Comparison of ENCODE assay signal across 8 cellular contexts in the genomic region with DNA sequence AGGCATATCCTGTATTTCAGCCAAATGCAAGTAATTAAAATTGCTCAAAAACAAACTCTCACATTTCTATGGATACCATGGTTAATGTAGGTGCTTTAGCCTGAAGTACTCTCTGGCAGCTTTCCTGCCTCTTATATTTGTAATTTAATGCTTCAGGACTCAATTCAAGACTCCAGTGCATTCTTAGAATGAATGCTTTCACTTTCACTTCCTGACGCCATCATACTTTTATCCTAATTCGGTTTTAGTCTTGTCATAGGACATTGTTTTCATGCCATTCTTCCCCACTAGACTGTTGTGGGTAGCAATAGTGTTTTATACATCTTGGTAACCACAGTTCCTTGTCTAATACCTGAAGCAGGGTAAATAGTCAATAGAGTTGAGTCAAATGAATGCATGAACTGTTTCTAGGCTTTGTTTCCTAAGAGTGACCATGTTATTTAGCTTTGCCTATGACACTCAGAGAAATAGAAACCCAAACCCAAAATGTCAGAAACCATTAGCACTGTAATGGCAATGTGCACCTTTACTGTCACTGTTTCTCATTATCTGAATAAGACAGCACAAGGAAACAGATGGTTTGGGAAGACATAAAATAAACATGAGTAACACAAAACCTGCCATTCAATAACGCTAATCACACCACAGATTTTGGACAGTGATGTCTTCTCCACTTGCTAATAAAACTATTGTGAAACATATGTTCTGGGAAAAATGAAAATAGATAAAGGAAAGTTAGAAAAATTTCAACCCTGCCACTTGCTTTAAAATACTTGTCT.
A peak's percentile ranks its signal among the peaks of the same experiment; 100 is the strongest.
DNase-seq lines count a peak whose midpoint lies in the region; ATAC-seq and TF ChIP-seq lines count a peak whose summit lies in the region.

No MANE protein-coding gene starts in this region.

- no peaks in the 10 kb centered on the region for H3K4me1 Mint-ChIP-seq in GM23338
- H3K4me1 Mint-ChIP-seq in activated T-cell treated with anti-CD3 and anti-CD28 coated beads, Interleukin-2, amount 50 U/mL, for 72 hours (ENCODE audit: low read depth) = no peaks in the 10 kb centered on the region

- no TSS peak for BruUV-seq in OCI-LY7 (replicated peaks; lab: Mats Ljungman, UMichigan)

- no peak for DNase-seq in GM23338 (ENCODE audit: low spot score)
- DNase-seq in OCI-LY7 (ENCODE audit: low spot score) = peak; percentile 37
- peak; percentile 43 for DNase-seq in fibroblast of mammary gland (ENCODE audit: low read depth)
- no peak for DNase-seq in spleen
- DNase-seq in KG1 (lab: John Stamatoyannopoulos, UW) = no peak
- no peak for DNase-seq in activated T-cell treated with anti-CD3 and anti-CD28 coated beads, Interleukin-2, amount 50 U/mL, for 48 hours
- DNase-seq in activated T-cell treated with anti-CD3 and anti-CD28 coated beads, Interleukin-2, amount 50 U/mL, for 72 hours = no peak

- intact Hi-C loops in OCI-LY7 (cut with micrococcal nuclease; ENCODE audit: unreplicated experiment) (no loop called here), spleen (cut with DNase I; ENCODE audit: low total_unique reads) (no loop called here)

- H3K9me3 ChIP-seq in OCI-LY7 (ENCODE audit: low read length) (peaks cover 46% of the 10 kb centered on the region), spleen (peaks cover 0 to 16% (median 2%) of the 10 kb centered on the region in 8 donors)

- H3K36me3 Mint-ChIP-seq in GM23338 (ENCODE audit: low read depth) = no peaks in the 10 kb centered on the region
- H3K36me3 Mint-ChIP-seq in activated T-cell treated with anti-CD3 and anti-CD28 coated beads, Interleukin-2, amount 50 U/mL, for 72 hours (ENCODE audit: insufficient read depth in 2 of 2) = peaks cover 3 to 4% of the 10 kb centered on the region in 2 donors

- no peaks in the 10 kb centered on the region for H3K27me3 ChIP-seq in GM23338 (ENCODE audit: insufficient read depth)
- no peaks in the 10 kb centered on the region for H3K27me3 ChIP-seq in spleen (replicated peaks in 1 of 7)

- ATAC-seq in GM23338 (no peak), GM18867 (IDR thresholded peaks at IDR 0.05; ENCODE audit: unreplicated experiment) (no peak)
- ATAC-seq in activated T-cell treated with anti-CD3 and anti-CD28 coated beads, Interleukin-2, amount 50 U/mL, for 72 hours (replicated peaks in 1 of 2) = no peak

- CTCF ChIA-PET in OCI-LY7 (lab: Charles Lee; ENCODE audit: unreplicated experiment) = no interaction called here

- H3K27ac ChIP-seq in GM23338 (ENCODE audit: low read depth) (no peak overlapping the region), OCI-LY7 (ENCODE audit: low read depth, low read length, poor library complexity, severe bottlenecking) (no peak overlapping the region), spleen (peak overlapping the region in 5 of 8 donors; percentile 0 to 34 (median 7))

- H4K20me1 ChIP-seq in GM23338 (replicated peaks; ENCODE audit: insufficient read depth) (no peaks in the 10 kb centered on the region), OCI-LY7 (ENCODE audit: insufficient read depth, low read length) (no peaks in the 10 kb centered on the region)

- TF ChIP-seq CTCF in GM23338 (conservative IDR thresholded peaks at IDR 0.05; ENCODE audit: low read depth in 2 of 2) = no peak
- TF ChIP-seq CTCF in OCI-LY7 (conservative IDR thresholded peaks at IDR 0.05; ENCODE audit: low read length) = no peak
- TF ChIP-seq CTCF in fibroblast of mammary gland (conservative IDR thresholded peaks at IDR 0.05; ENCODE audit: control insufficient read depth, insufficient read depth, low read depth, low read length) = no peak
- no peak for TF ChIP-seq CTCF in spleen (IDR thresholded peaks at IDR 0.05 in 8 of 11, conservative IDR thresholded peaks at IDR 0.05 in 3 of 11)

- TF ChIP-seq POLR2A in spleen (IDR thresholded peaks at IDR 0.05) = no peak

- H3K4me3 ChIP-seq in GM23338 = no peak overlapping the region
- peak overlapping the region; percentile 33 for H3K4me3 ChIP-seq in OCI-LY7 (ENCODE audit: low read depth, low read length, poor library complexity, severe bottlenecking)
- no peak overlapping the region for H3K4me3 ChIP-seq in fibroblast of mammary gland (ENCODE audit: control insufficient read depth, low read depth, low read length)
- H3K4me3 ChIP-seq in spleen = peak overlapping the region in 2 of 8 donors; percentile 17 to 56

- no peaks in the 10 kb centered on the region; the same call in 1 of the 2 replicates for H3K36me3 ChIP-seq in GM23338 (ENCODE audit: insufficient read depth)
- H3K36me3 ChIP-seq in OCI-LY7 (ENCODE audit: insufficient read depth, low read length) = peaks cover 6% of the 10 kb centered on the region; the same call in 1 of the 2 replicates
- H3K36me3 ChIP-seq in spleen = no peaks in the 10 kb centered on the region

- POLR2A ChIA-PET in OCI-LY7 (lab: Charles Lee) = interaction anchor here (1.3 to 1.9 kb wide), 2 partner anchors 9 to 10 kb away, joined by 4 to 7 read pairs; no protein-coding TSS in a partner anchor

- no peaks in the 10 kb centered on the region for H3K27me3 Mint-ChIP-seq in GM23338 (ENCODE audit: insufficient read depth, low read depth, poor library complexity)
- no peaks in the 10 kb centered on the region for H3K27me3 Mint-ChIP-seq in activated T-cell treated with anti-CD3 and anti-CD28 coated beads, Interleukin-2, amount 50 U/mL, for 72 hours (ENCODE audit: low read depth)

- H3F3A ChIP-seq in GM23338 (replicated peaks; ENCODE audit: low read depth) = no peaks in the 10 kb centered on the region

- H3K27ac Mint-ChIP-seq in GM23338 = no peak overlapping the region
- no peak overlapping the region for H3K27ac Mint-ChIP-seq in activated T-cell treated with anti-CD3 and anti-CD28 coated beads, Interleukin-2, amount 50 U/mL, for 72 hours

- H3K4me3 Mint-ChIP-seq in GM23338 = no peak overlapping the region
- H3K4me3 Mint-ChIP-seq in activated T-cell treated with anti-CD3 and anti-CD28 coated beads, Interleukin-2, amount 50 U/mL, for 72 hours = no peak overlapping the region

- H3K9me2 ChIP-seq in GM23338 (ENCODE audit: insufficient read depth) (peaks cover 4% of the 10 kb centered on the region; the same call in 1 of the 2 replicates), OCI-LY7 (ENCODE audit: insufficient read depth, low read length) (no peaks in the 10 kb centered on the region)

- H3K4me1 ChIP-seq in GM23338 (ENCODE audit: insufficient read depth) = no peaks in the 10 kb centered on the region
- H3K4me1 ChIP-seq in OCI-LY7 (ENCODE audit: insufficient read depth, low read length, poor library complexity, severe bottlenecking) = peaks cover 9% of the 10 kb centered on the region
- peaks cover 0 to 8% (median 0%) of the 10 kb centered on the region in 6 donors for H3K4me1 ChIP-seq in spleen

- H3K4me2 ChIP-seq in GM23338 (no peak overlapping the region), OCI-LY7 (ENCODE audit: low read length) (peak overlapping the region; percentile 53)

- peaks cover 5% of the 10 kb centered on the region; the same call in 2 of the 3 replicates for H3K9me3 Mint-ChIP-seq in GM23338
- H3K9me3 Mint-ChIP-seq in activated T-cell treated with anti-CD3 and anti-CD28 coated beads, Interleukin-2, amount 50 U/mL, for 72 hours = peaks cover 16 to 18% of the 10 kb centered on the region in 2 donors

- peak overlapping the region; percentile 7; the same call in 1 of the 2 replicates for H2AFZ ChIP-seq in GM23338
- H2AFZ ChIP-seq in OCI-LY7 (ENCODE audit: low read length) = peak overlapping the region; percentile 95

- WGBS in spleen, 5 donors = 37 to 68% (median 58%) methylated on average over 3 of the region's 3 CpGs

- H3K79me2 ChIP-seq in GM23338 (replicated peaks; ENCODE audit: insufficient read depth) (no peaks in the 10 kb centered on the region), OCI-LY7 (ENCODE audit: insufficient read depth, low read depth, low read length) (no peaks in the 10 kb centered on the region)

TF ChIP-seq in GM23338, 12 proteins besides CTCF, POLR2A, EP300 and RAD21 (continues in another document):
- TF ChIP-seq, protein P1, sequence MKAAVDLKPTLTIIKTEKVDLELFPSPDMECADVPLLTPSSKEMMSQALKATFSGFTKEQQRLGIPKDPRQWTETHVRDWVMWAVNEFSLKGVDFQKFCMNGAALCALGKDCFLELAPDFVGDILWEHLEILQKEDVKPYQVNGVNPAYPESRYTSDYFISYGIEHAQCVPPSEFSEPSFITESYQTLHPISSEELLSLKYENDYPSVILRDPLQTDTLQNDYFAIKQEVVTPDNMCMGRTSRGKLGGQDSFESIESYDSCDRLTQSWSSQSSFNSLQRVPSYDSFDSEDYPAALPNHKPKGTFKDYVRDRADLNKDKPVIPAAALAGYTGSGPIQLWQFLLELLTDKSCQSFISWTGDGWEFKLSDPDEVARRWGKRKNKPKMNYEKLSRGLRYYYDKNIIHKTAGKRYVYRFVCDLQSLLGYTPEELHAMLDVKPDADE (IDR thresholded peaks at IDR 0.05) = no peak
- TF ChIP-seq EZH2 (IDR thresholded peaks at IDR 0.05; ENCODE audit: low read depth, unreplicated experiment) (no peak), ZNF331 (CRISPR knock-in tag; IDR thresholded peaks at IDR 0.05; ENCODE audit: low read depth) (no peak), STAT1 (IDR thresholded peaks at IDR 0.05; ENCODE audit: unreplicated experiment) (no peak), POLR2AphosphoS5 (IDR thresholded peaks at IDR 0.05; ENCODE audit: low read depth) (no peak), ZNF114 (CRISPR knock-in tag; IDR thresholded peaks at IDR 0.05) (no peak), NANOG (IDR thresholded peaks at IDR 0.05; ENCODE audit: borderline replicate concordance) (no peak)
- TF ChIP-seq, protein P2, sequence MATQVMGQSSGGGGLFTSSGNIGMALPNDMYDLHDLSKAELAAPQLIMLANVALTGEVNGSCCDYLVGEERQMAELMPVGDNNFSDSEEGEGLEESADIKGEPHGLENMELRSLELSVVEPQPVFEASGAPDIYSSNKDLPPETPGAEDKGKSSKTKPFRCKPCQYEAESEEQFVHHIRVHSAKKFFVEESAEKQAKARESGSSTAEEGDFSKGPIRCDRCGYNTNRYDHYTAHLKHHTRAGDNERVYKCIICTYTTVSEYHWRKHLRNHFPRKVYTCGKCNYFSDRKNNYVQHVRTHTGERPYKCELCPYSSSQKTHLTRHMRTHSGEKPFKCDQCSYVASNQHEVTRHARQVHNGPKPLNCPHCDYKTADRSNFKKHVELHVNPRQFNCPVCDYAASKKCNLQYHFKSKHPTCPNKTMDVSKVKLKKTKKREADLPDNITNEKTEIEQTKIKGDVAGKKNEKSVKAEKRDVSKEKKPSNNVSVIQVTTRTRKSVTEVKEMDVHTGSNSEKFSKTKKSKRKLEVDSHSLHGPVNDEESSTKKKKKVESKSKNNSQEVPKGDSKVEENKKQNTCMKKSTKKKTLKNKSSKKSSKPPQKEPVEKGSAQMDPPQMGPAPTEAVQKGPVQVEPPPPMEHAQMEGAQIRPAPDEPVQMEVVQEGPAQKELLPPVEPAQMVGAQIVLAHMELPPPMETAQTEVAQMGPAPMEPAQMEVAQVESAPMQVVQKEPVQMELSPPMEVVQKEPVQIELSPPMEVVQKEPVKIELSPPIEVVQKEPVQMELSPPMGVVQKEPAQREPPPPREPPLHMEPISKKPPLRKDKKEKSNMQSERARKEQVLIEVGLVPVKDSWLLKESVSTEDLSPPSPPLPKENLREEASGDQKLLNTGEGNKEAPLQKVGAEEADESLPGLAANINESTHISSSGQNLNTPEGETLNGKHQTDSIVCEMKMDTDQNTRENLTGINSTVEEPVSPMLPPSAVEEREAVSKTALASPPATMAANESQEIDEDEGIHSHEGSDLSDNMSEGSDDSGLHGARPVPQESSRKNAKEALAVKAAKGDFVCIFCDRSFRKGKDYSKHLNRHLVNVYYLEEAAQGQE (IDR thresholded peaks at IDR 0.05; ENCODE audit: unreplicated experiment) = no peak

Comparison
In these comparisons a context has a peak if more than half of its experiments do, and no peak if none do; other contexts are left out.
1. DNase-seq: peak in OCI-LY7 (single experiment) and fibroblast of mammary gland (single experiment); none in GM23338 (single experiment), spleen (single experiment), KG1 (single experiment), activated T-cell treated with anti-CD3 and anti-CD28 coated beads, Interleukin-2, amount 50 U/mL, for 48 hours (0 of 2) and activated T-cell treated with anti-CD3 and anti-CD28 coated beads, Interleukin-2, amount 50 U/mL, for 72 hours (0 of 2).
2. H3K27ac ChIP-seq: peak in spleen (5 of 8); none in GM23338 (single experiment) and OCI-LY7 (single experiment).